Comparison of ENCODE assay signal across 8 cellular contexts in the genomic region with DNA sequence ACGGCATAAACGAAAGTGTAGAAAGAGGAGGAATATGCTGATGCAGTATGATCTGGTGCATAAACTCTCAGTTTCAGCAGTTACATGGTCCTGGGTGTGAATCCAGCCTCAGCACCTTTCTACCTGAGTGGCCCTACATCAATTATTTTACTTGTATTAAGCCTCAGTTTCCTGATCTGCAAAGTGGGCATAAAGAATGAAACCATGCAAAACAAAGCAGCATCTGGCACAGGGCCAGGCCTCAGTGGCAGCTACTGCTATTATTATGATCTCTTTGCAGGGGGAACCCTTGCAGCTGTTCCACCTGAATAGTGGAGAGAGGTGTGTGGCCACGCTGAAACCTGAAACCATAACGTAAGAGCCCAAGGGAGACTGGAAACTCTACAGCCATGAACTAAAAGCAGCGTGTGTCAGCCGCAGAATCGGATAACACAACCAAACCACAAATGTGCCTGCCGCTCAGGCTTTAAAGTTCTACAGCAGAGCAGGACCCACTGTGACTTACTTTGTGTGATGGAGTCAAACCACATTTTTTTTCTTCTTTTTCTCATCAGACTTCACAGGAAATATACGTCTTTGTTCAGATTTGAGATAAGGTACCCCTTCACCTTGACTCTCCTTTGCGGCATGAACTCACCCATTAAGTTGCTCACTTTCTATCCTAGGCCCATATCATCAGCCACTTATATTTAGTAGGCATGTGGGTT. TPM values are rescaled to one million over a fixed set of nuclear protein-coding genes. Genes with fewer than 3 reads are reported as not detected.
DNase-seq lines count a peak whose midpoint lies in the region; ATAC-seq, FAIRE-seq and TF ChIP-seq lines count a peak whose summit lies in the region.

No MANE protein-coding gene starts in this region.

- WGBS in testis, 2 donors = 81 to 82% methylated on average over 10 of the region's 10 CpGs

- H3K27ac Mint-ChIP-seq in Calu3 (ENCODE audit: unreplicated experiment) (no peak overlapping the region), astrocyte (ENCODE audit: unreplicated experiment) (no peak overlapping the region)

- DNase-seq in Calu3 (peak; percentile 21), T-helper 1 cell (peak; percentile 68 to 93 (median 77)), astrocyte (ENCODE audit: low read depth) (peak; percentile 34), testis (no peak), 8988T (no peak)
- peak; percentile 30 to 73 (median 41) for DNase-seq in stimulated activated CD4-positive, alpha-beta T cell treated with anti-CD3 and anti-CD28 coated beads, Interleukin-1b, Interleukin-23, amount 100 ng/mL, for 24 hours (ENCODE audit: low read depth in 4 of 4, low spot score in 1 of 4)

- CTCF ChIA-PET in Calu3 (lab: Charles Lee) = no interaction called here

- no peak overlapping the region for H2AFZ ChIP-seq in astrocyte (ENCODE audit: low read depth, low read length)

- peaks cover 24% of the 10 kb centered on the region for H3K4me1 Mint-ChIP-seq in Calu3 (ENCODE audit: low read depth, unreplicated experiment)
- no peaks in the 10 kb centered on the region for H3K4me1 Mint-ChIP-seq in astrocyte (ENCODE audit: low read depth, unreplicated experiment)

- H3K9me3 Mint-ChIP-seq in Calu3 (ENCODE audit: low read depth, unreplicated experiment) (no peaks in the 10 kb centered on the region), astrocyte (ENCODE audit: unreplicated experiment) (no peaks in the 10 kb centered on the region)

- no peak overlapping the region for H3K4me2 ChIP-seq in astrocyte (ENCODE audit: low read length)

- H3K4me3 ChIP-seq in astrocyte (ENCODE audit: insufficient read depth, low read depth, low read length) (no peak overlapping the region), testis (no peak overlapping the region)

- H3K79me2 ChIP-seq in astrocyte (ENCODE audit: insufficient read depth, low read length) = no peaks in the 10 kb centered on the region

- peaks cover 4% of the 10 kb centered on the region for H3K36me3 Mint-ChIP-seq in Calu3 (ENCODE audit: insufficient read depth, unreplicated experiment)
- H3K36me3 Mint-ChIP-seq in astrocyte (ENCODE audit: low read depth, unreplicated experiment) = no peaks in the 10 kb centered on the region

- no peak overlapping the region for H3K9ac ChIP-seq in astrocyte (ENCODE audit: low read length)

- H3K27me3 ChIP-seq in astrocyte (ENCODE audit: insufficient read depth, low read length) (peaks cover 5% of the 10 kb centered on the region), testis (no peaks in the 10 kb centered on the region)

- TF ChIP-seq CTCF in Calu3 (IDR thresholded peaks at IDR 0.05; ENCODE audit: unreplicated experiment) (no peak), astrocyte (IDR thresholded peaks at IDR 0.05; ENCODE audit: insufficient read depth, low read depth, low read length) (no peak), testis (IDR thresholded peaks at IDR 0.05) (no peak)

- FAIRE-seq in astrocyte (lab: Jason Lieb, UNC) = no peak

- H3K4me1 ChIP-seq in astrocyte (ENCODE audit: insufficient read depth, low read length) (no peaks in the 10 kb centered on the region), testis (peaks cover 5% of the 10 kb centered on the region)

- no peak overlapping the region for H3K4me3 Mint-ChIP-seq in Calu3 (ENCODE audit: low read depth, unreplicated experiment)
- H3K4me3 Mint-ChIP-seq in astrocyte (ENCODE audit: unreplicated experiment) = no peak overlapping the region

- H3K27me3 Mint-ChIP-seq in Calu3 (ENCODE audit: unreplicated experiment) (no peaks in the 10 kb centered on the region), astrocyte (ENCODE audit: low read depth, unreplicated experiment) (no peaks in the 10 kb centered on the region)

- peak; percentile 85 for ATAC-seq in GM19468 (IDR thresholded peaks at IDR 0.05; ENCODE audit: extremely low read depth, unreplicated experiment)
- ATAC-seq in HG03558 (IDR thresholded peaks at IDR 0.05; ENCODE audit: extremely low read depth, unreplicated experiment) = peak; percentile 69

- no peak for TF ChIP-seq POLR2A in testis (IDR thresholded peaks at IDR 0.05)

- no TSS peak for BruUV-seq in Calu3 (replicated peaks; lab: Mats Ljungman, UMichigan)

- intact Hi-C loops in Calu3 (cut with micrococcal nuclease; ENCODE audit: unreplicated experiment) = no loop called here
- intact Hi-C loops in testis (cut with DNase I; ENCODE audit: low total_unique reads) = no loop called here

- H3K36me3 ChIP-seq in astrocyte (ENCODE audit: insufficient read depth, low read length) (no peaks in the 10 kb centered on the region), testis (ENCODE audit: low read depth, missing control alignments) (no peaks in the 10 kb centered on the region)

- H3K9me3 ChIP-seq in astrocyte (ENCODE audit: insufficient read depth, low read depth, low read length) (no peaks in the 10 kb centered on the region), testis (no peaks in the 10 kb centered on the region)

- no peak overlapping the region for H3K27ac ChIP-seq in astrocyte (ENCODE audit: low read depth, low read length)
- no peak overlapping the region for H3K27ac ChIP-seq in testis

- no peaks in the 10 kb centered on the region for H4K20me1 ChIP-seq in astrocyte (ENCODE audit: insufficient read depth, low read length)

RNA-seq across cellular contexts. Expression of a gene that starts 29.2 kb away (rescaled TPM):
- total RNA-seq in Calu3 (2022) = 149 and 183 TPM in 2 replicates
- 33.9 and 57.7 TPM in 2 replicates for total RNA-seq in astrocyte
- total RNA-seq in testis = 10 to 100 TPM; 44.2 to 66.1 TPM
- 247 TPM for polyA plus RNA-seq in testis (ENCODE audit: insufficient read depth, low read depth, low replicate concordance)

Comparison
In these comparisons a context has a peak if more than half of its experiments do, and no peak if none do; other contexts are left out.
1. DNase-seq: peak in Calu3 (single experiment), T-helper 1 cell (5 of 5), astrocyte (single experiment) and stimulated activated CD4-positive, alpha-beta T cell treated with anti-CD3 and anti-CD28 coated beads, Interleukin-1b, Interleukin-23, amount 100 ng/mL, for 24 hours (4 of 4); none in testis (single experiment) and 8988T (single experiment).